ENCODE assay signal across 16 cellular contexts in genomic region chr3:194925614-194926013, GRCh38.
DNase-seq lines count a peak whose midpoint lies in the region; ATAC-seq and TF ChIP-seq lines count a peak whose summit lies in the region.
"Had no signal": no experiment of that assay in that cellular context is flagged by ENCODE, and none has a peak within 500 bp of the region (broad histone marks: within the 10 kb centered on the region; RNA-seq: fewer than 3 reads in every experiment).

No MANE protein-coding gene starts in this region.

- TF ChIP-seq CTCF in HEK293 (tag by site-specific recombination; IDR thresholded peaks at IDR 0.05) (no peak), lower lobe of right lung (IDR thresholded peaks at IDR 0.05) (no peak)

- H3K36me3 Mint-ChIP-seq in activated T-cell treated with anti-CD3 and anti-CD28 coated beads, Interleukin-2, amount 50 U/mL, for 24 hours (ENCODE audit: low read depth): no peaks in the 10 kb centered on the region
- H3K36me3 Mint-ChIP-seq: IgD-negative memory B cell had no signal

- H3K27ac ChIP-seq in HEK293 (ENCODE audit: extremely low read depth, low read depth, low read length) (no peak overlapping the region), lower lobe of right lung (no peak overlapping the region)
- H3K27ac ChIP-seq: 22Rv1, C4-2B had no signal

- POLR2A ChIA-PET in HEK293 (lab: Yijun Ruan, JAX): no interaction called here

- H3K27me3 Mint-ChIP-seq in activated T-cell treated with anti-CD3 and anti-CD28 coated beads, Interleukin-2, amount 50 U/mL, for 24 hours: peaks cover 37% of the 10 kb centered on the region

- H3K9me3 ChIP-seq in HEK293 (ENCODE audit: control insufficient read depth, insufficient read depth, low read depth, low read length) (no peaks in the 10 kb centered on the region), lower lobe of right lung (no peaks in the 10 kb centered on the region)

- H3K4me3 ChIP-seq in HEK293 (ENCODE audit: low read depth, low read length): no peak overlapping the region
- no peak overlapping the region for H3K4me3 ChIP-seq in lower lobe of right lung

- CTCF ChIA-PET in HEK293 (lab: Yijun Ruan, JAX): interaction anchor here (0.6 kb wide), 1 partner anchor 633 kb away, joined by 4 read pairs; no protein-coding TSS in a partner anchor

- ATAC-seq in lower lobe of right lung: peak; percentile 34 to 51
- ATAC-seq: SK-N-SH treated with all-trans-retinoic acid at 6 μM for 48 hours had no signal

- no peak overlapping the region for H3K4me3 Mint-ChIP-seq in activated T-cell treated with anti-CD3 and anti-CD28 coated beads, Interleukin-2, amount 50 U/mL, for 24 hours
- H3K4me3 Mint-ChIP-seq: IgD-negative memory B cell had no signal

- no peaks in the 10 kb centered on the region for H3K9me3 Mint-ChIP-seq in activated T-cell treated with anti-CD3 and anti-CD28 coated beads, Interleukin-2, amount 50 U/mL, for 24 hours
- H3K9me3 Mint-ChIP-seq: IgD-negative memory B cell had no signal

- H3K27ac Mint-ChIP-seq in activated T-cell treated with anti-CD3 and anti-CD28 coated beads, Interleukin-2, amount 50 U/mL, for 24 hours: no peak overlapping the region

- no peaks in the 10 kb centered on the region for H3K27me3 ChIP-seq in lower lobe of right lung (ENCODE audit: low read depth)

- DNase-seq in NCI-H1417 (lab: John Stamatoyannopoulos, UW) (peak in 2 of 3 experiments; percentile 39 to 72), NCI-H1417 treated with DMSO at 0.1 percent for 48 hours (lab: John Stamatoyannopoulos, UW) (no peak), NCI-H345 treated with DMSO at 0.1 percent for 48 hours (lab: John Stamatoyannopoulos, UW; ENCODE audit: unreplicated experiment) (peak; percentile 70), lower lobe of right lung (no peak), activated gamma-delta T cell (lab: John Stamatoyannopoulos, UW) (no peak)
- DNase-seq in activated T-cell treated with anti-CD3 and anti-CD28 coated beads, Interleukin-2, amount 50 U/mL, for 24 hours: no peak
- no peak for DNase-seq in stimulated activated CD4-positive, alpha-beta T cell treated with anti-CD3 and anti-CD28 coated beads, Interleukin-12 subunit alpha, Interleukin-12 subunit beta, amount 100 ng/mL, for 4 hours
- DNase-seq: COR-L47, NCI-H1694, NCI-H526, Right ventricle myocardium superior had no signal

- H3K4me1 Mint-ChIP-seq in activated T-cell treated with anti-CD3 and anti-CD28 coated beads, Interleukin-2, amount 50 U/mL, for 24 hours (ENCODE audit: low read depth): no peaks in the 10 kb centered on the region

- H3K36me3 ChIP-seq in HEK293 (ENCODE audit: control insufficient read depth in 2 of 2, insufficient read depth in 1 of 2, low read length in 2 of 2) (no peaks in the 10 kb centered on the region), lower lobe of right lung (no peaks in the 10 kb centered on the region)

- H3K4me1 ChIP-seq in HEK293 (ENCODE audit: control insufficient read depth, insufficient read depth, low read length) (no peaks in the 10 kb centered on the region), lower lobe of right lung (peaks cover 28% of the 10 kb centered on the region)

- intact Hi-C loops in lower lobe of right lung (cut with DNase I): no loop called here

TF ChIP-seq in HEK293, 187 proteins besides CTCF, POLR2A, EP300 and RAD21:
- TF ChIP-seq ZIC2 (tag by site-specific recombination; IDR thresholded peaks at IDR 0.05) (peak; percentile 49), ZSCAN4 (tag by site-specific recombination; IDR thresholded peaks at IDR 0.05) (no peak)

Comparison
In these comparisons a context has a peak if more than half of its experiments do, and no peak if none do; other contexts are left out.
1. DNase-seq: peak in NCI-H1417 (2 of 3) and NCI-H345 treated with DMSO at 0.1 percent for 48 hours (single experiment); none in NCI-H1417 treated with DMSO at 0.1 percent for 48 hours (single experiment), lower lobe of right lung (single experiment), activated T-cell treated with anti-CD3 and anti-CD28 coated beads, Interleukin-2, amount 50 U/mL, for 24 hours (single experiment), stimulated activated CD4-positive, alpha-beta T cell treated with anti-CD3 and anti-CD28 coated beads, Interleukin-12 subunit alpha, Interleukin-12 subunit beta, amount 100 ng/mL, for 4 hours (single experiment) and activated gamma-delta T cell (single experiment).